Comparison of ENCODE assay signal across 24 cellular contexts in the genomic region with DNA sequence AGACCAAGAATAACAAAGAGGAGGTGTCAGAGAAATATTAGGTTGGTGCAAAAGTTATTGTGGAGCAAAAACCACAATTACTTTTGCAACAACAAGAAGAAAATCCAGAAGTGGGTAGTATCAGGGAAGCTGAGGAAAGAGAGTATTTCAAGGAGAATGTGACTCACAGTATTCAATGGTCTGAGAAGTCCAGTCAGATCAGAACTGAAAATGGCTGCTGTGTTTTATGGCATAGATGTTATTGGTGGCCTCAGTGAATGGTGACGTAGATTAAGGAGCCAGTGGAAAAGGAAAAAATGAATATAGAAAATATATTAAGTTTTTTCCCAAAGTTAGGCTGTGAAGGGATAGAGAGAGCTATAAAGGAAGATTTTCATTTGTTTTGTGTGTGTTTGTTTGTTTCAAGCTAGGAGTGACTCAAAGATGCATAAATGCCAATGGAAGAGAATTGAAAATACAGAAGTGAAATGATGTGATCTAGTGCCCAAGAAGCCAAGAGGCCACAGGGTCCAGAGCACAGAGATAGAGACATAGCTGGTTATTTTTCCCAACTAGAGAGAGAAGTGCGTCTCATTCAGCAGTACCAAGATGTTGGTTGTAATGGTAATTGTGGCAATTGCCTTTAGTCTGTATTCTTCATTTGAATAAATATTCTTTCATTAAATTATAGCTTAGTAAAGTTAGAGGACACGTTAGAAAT.
A peak's percentile ranks its signal among the peaks of the same experiment; 100 is the strongest.
DNase-seq lines count a peak whose midpoint lies in the region; ATAC-seq, FAIRE-seq and TF ChIP-seq lines count a peak whose summit lies in the region.
"Had no signal": no experiment of that assay in that cellular context is flagged by ENCODE, and none has a peak within 500 bp of the region (broad histone marks: within the 10 kb centered on the region; RNA-seq: fewer than 3 reads in every experiment).

No MANE protein-coding gene starts in this region.

- peak; percentile 94 for ATAC-seq in activated T-helper 17 cell treated with anti-CD3 and anti-CD28 coated beads, Interleukin-2, amount 50 U/mL, for 72 hours (replicated peaks)
- ATAC-seq in stimulated activated effector memory CD8-positive, alpha-beta T cell treated with anti-CD3 and anti-CD28 coated beads, Interleukin-12 subunit alpha, Interleukin-12 subunit beta, amount 100 ng/mL, for 72 hours, result peak; percentile 75
- no peak for ATAC-seq in HG02852 (IDR thresholded peaks at IDR 0.05; ENCODE audit: unreplicated experiment)

- no peaks in the 10 kb centered on the region for H3K9me3 Mint-ChIP-seq in activated T-helper 17 cell treated with anti-CD3 and anti-CD28 coated beads, Interleukin-2, amount 50 U/mL, for 72 hours
- H3K9me3 Mint-ChIP-seq in stimulated activated effector memory CD8-positive, alpha-beta T cell treated with anti-CD3 and anti-CD28 coated beads, Interleukin-12 subunit alpha, Interleukin-12 subunit beta, amount 100 ng/mL, for 72 hours, result peaks cover under 1% of the 10 kb centered on the region

- no peak overlapping the region for H3K4me3 Mint-ChIP-seq in activated T-helper 17 cell treated with anti-CD3 and anti-CD28 coated beads, Interleukin-2, amount 50 U/mL, for 72 hours
- H3K4me3 Mint-ChIP-seq in stimulated activated effector memory CD8-positive, alpha-beta T cell treated with anti-CD3 and anti-CD28 coated beads, Interleukin-12 subunit alpha, Interleukin-12 subunit beta, amount 100 ng/mL, for 72 hours, result no peak overlapping the region
- H3K4me3 Mint-ChIP-seq: CD8-positive, alpha-beta memory T cell; HFFc6 had no signal

- H3K4me3 ChIP-seq in ascending aorta (no peak overlapping the region), SJCRH30 (no peak overlapping the region)
- H3K4me3 ChIP-seq: BLaER1 treated with 17β-estradiol and CSF1 and Interleukin-3, amounts not matched to agents 10 nM and 100 nM; MG63 had no signal

- no peaks in the 10 kb centered on the region for H3K36me3 ChIP-seq in ascending aorta
- no peaks in the 10 kb centered on the region for H3K36me3 ChIP-seq in SJCRH30
- H3K36me3 ChIP-seq: BLaER1 treated with 17β-estradiol and CSF1 and Interleukin-3, amounts not matched to agents 10 nM and 100 nM; MG63 had no signal

- H3K9me3 ChIP-seq in ascending aorta, result peaks cover 0 to 3% of the 10 kb centered on the region in 2 donors
- no peaks in the 10 kb centered on the region for H3K9me3 ChIP-seq in SJCRH30 (replicated peaks)

- peak overlapping the region; percentile 73 for H3K27ac Mint-ChIP-seq in activated T-helper 17 cell treated with anti-CD3 and anti-CD28 coated beads, Interleukin-2, amount 50 U/mL, for 72 hours
- no peak overlapping the region for H3K27ac Mint-ChIP-seq in stimulated activated effector memory CD8-positive, alpha-beta T cell treated with anti-CD3 and anti-CD28 coated beads, Interleukin-12 subunit alpha, Interleukin-12 subunit beta, amount 100 ng/mL, for 72 hours
- H3K27ac Mint-ChIP-seq: CD8-positive, alpha-beta memory T cell; HFFc6 had no signal

- TF ChIP-seq POLR2A in GM12891 (IDR thresholded peaks at IDR 0.05; ENCODE audit: low read depth, low read length), result no peak

- H3K27me3 ChIP-seq in ascending aorta (no peaks in the 10 kb centered on the region), SJCRH30 (no peaks in the 10 kb centered on the region)
- H3K27me3 ChIP-seq: BLaER1 treated with 17β-estradiol and CSF1 and Interleukin-3, amounts not matched to agents 10 nM and 100 nM; MG63 had no signal

- FAIRE-seq in GM12891 (lab: Jason Lieb, UNC), result peak; percentile 31

- DNase-seq in CD1c-positive myeloid dendritic cell (ENCODE audit: extremely low spot score) (peak; percentile 28), GM12891 (ENCODE audit: insufficient read length, low spot score) (no peak), ascending aorta (ENCODE audit: low spot score in 2 of 2) (no peak), SJCRH30 (no peak)
- DNase-seq in stimulated activated effector memory CD8-positive, alpha-beta T cell treated with anti-CD3 and anti-CD28 coated beads, Interleukin-12 subunit alpha, Interleukin-12 subunit beta, amount 100 ng/mL, for 72 hours (ENCODE audit: low spot score in 2 of 2), result no peak
- DNase-seq: CD8-positive, alpha-beta memory T cell; DMS53; EL; H7; HFFc6; IMR-90; MG63; NCI-H1105 treated with DMSO at 0.1 percent for 48 hours; NCI-H1694; NCI-H2107; NCI-H226; NCI-H524; NCI-H82; SIG-M5 had no signal

- intact Hi-C loops in ascending aorta (cut with DNase I), result no loop called here

- H3K27ac ChIP-seq in ascending aorta, result no peak overlapping the region
- H3K27ac ChIP-seq in SJCRH30, result no peak overlapping the region
- H3K27ac ChIP-seq: BLaER1 treated with 17β-estradiol and CSF1 and Interleukin-3, amounts not matched to agents 10 nM and 100 nM; HL-60; RWPE1 had no signal

- H3K4me1 ChIP-seq in ascending aorta (no peaks in the 10 kb centered on the region), SJCRH30 (no peaks in the 10 kb centered on the region)

- TF ChIP-seq CTCF in ascending aorta (IDR thresholded peaks at IDR 0.05), result no peak

- peaks cover 11% of the 10 kb centered on the region for H3K4me1 Mint-ChIP-seq in activated T-helper 17 cell treated with anti-CD3 and anti-CD28 coated beads, Interleukin-2, amount 50 U/mL, for 72 hours
- H3K4me1 Mint-ChIP-seq in stimulated activated effector memory CD8-positive, alpha-beta T cell treated with anti-CD3 and anti-CD28 coated beads, Interleukin-12 subunit alpha, Interleukin-12 subunit beta, amount 100 ng/mL, for 72 hours, result peaks cover 10% of the 10 kb centered on the region
- H3K4me1 Mint-ChIP-seq: CD8-positive, alpha-beta memory T cell had no signal

- H3K27me3 Mint-ChIP-seq in activated T-helper 17 cell treated with anti-CD3 and anti-CD28 coated beads, Interleukin-2, amount 50 U/mL, for 72 hours, result peaks cover 27% of the 10 kb centered on the region

- no peaks in the 10 kb centered on the region for H3K36me3 Mint-ChIP-seq in activated T-helper 17 cell treated with anti-CD3 and anti-CD28 coated beads, Interleukin-2, amount 50 U/mL, for 72 hours (ENCODE audit: low read depth)
- no peaks in the 10 kb centered on the region for H3K36me3 Mint-ChIP-seq in stimulated activated effector memory CD8-positive, alpha-beta T cell treated with anti-CD3 and anti-CD28 coated beads, Interleukin-12 subunit alpha, Interleukin-12 subunit beta, amount 100 ng/mL, for 72 hours
- H3K36me3 Mint-ChIP-seq: CD8-positive, alpha-beta memory T cell had no signal

TF ChIP-seq in GM12891, 5 proteins besides CTCF, POLR2A, EP300 and RAD21:
- TF ChIP-seq POLR2AphosphoS5 (IDR thresholded peaks at IDR 0.05; ENCODE audit: low read depth, low read length), result no peak
- no peak for TF ChIP-seq TAF1 (IDR thresholded peaks at IDR 0.05; ENCODE audit: low read depth, low read length)
- no peak for TF ChIP-seq PAX5 (IDR thresholded peaks at IDR 0.05; ENCODE audit: insufficient read depth, low read length, severe bottlenecking)
- peak; percentile 46 for TF ChIP-seq SPI1 (IDR thresholded peaks at IDR 0.05; ENCODE audit: low read depth, low read length)
- TF ChIP-seq POU2F2 (IDR thresholded peaks at IDR 0.05; ENCODE audit: low read depth, low read length), result no peak
